ENCODE assay signal across 9 cellular contexts in the genomic region with DNA sequence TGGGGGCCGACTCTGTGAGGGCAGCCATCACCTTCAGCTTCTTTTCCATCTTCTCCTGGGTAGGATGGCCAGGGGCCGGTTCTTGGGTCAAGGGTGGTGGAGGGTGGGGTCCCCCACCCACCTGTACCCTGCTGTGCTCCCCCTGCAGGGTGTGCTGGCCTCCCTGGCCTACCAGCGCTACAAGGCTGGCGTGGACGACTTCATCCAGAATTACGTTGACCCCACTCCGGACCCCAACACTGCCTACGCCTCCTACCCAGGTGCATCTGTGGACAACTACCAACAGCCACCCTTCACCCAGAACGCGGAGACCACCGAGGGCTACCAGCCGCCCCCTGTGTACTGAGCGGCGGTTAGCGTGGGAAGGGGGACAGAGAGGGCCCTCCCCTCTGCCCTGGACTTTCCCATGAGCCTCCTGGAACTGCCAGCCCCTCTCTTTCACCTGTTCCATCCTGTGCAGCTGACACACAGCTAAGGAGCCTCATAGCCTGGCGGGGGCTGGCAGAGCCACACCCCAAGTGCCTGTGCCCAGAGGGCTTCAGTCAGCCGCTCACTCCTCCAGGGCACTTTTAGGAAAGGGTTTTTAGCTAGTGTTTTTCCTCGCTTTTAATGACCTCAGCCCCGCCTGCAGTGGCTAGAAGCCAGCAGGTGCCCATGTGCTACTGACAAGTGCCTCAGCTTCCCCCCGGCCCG. TPM values are rescaled to one million over a fixed set of nuclear protein-coding genes. Genes with fewer than 3 reads are reported as not detected.
DNase-seq lines count a peak whose midpoint lies in the region; ATAC-seq and TF ChIP-seq lines count a peak whose summit lies in the region.
"Not testable (repeated sequence)": the region's sequence is repeated elsewhere in the genome, so short reads cannot be mapped to it uniquely, and the experiment has no call there.
"Had no signal": no experiment of that assay in that cellular context is flagged by ENCODE, and none has a peak within 500 bp of the region (broad histone marks: within the 10 kb centered on the region; RNA-seq: fewer than 3 reads in every experiment).

No MANE protein-coding gene starts in this region.

- 73 to 81% methylated on average over 21 of the region's 21 CpGs for WGBS in upper lobe of left lung, 2 donors

- not testable (repeated sequence) for H3K9me3 ChIP-seq in SJSA1 (replicated peaks); gastrocnemius medialis; upper lobe of left lung

- H3K4me3 ChIP-seq in SJSA1, gastrocnemius medialis: not testable (repeated sequence)
- H3K4me3 ChIP-seq in dorsolateral prefrontal cortex (peak overlapping the region in 7 of 59 donors; percentile 2 to 23 (median 7)), upper lobe of left lung (peak overlapping the region in 2 of 4 donors; percentile 1 to 24)

- H3K36me3 Mint-ChIP-seq in activated T-helper 17 cell treated with anti-CD3 and anti-CD28 coated beads, Interleukin-2, amount 50 U/mL, for 72 hours (ENCODE audit: low read depth): peaks cover 59% of the 10 kb centered on the region
- H3K36me3 Mint-ChIP-seq in memory B cell: peaks cover 20% of the 10 kb centered on the region

- peaks cover 58% of the 10 kb centered on the region for H3K36me3 ChIP-seq in SJSA1
- H3K36me3 ChIP-seq in gastrocnemius medialis: peaks cover 0 to 15% of the 10 kb centered on the region in 2 donors
- peaks cover 0 to 31% (median 14%) of the 10 kb centered on the region in 4 donors for H3K36me3 ChIP-seq in upper lobe of left lung

- peak overlapping the region; percentile 66 for H3K4me3 Mint-ChIP-seq in activated T-helper 17 cell treated with anti-CD3 and anti-CD28 coated beads, Interleukin-2, amount 50 U/mL, for 72 hours
- H3K4me3 Mint-ChIP-seq in memory B cell: peak overlapping the region; percentile 85

- not testable (repeated sequence) for ATAC-seq in activated T-helper 17 cell treated with anti-CD3 and anti-CD28 coated beads, Interleukin-2, amount 50 U/mL, for 72 hours (replicated peaks); memory B cell (ENCODE audit: low read depth); gastrocnemius medialis; upper lobe of left lung (ENCODE audit: low FRiP score in 2 of 2)

- H3K4me1 Mint-ChIP-seq in activated T-helper 17 cell treated with anti-CD3 and anti-CD28 coated beads, Interleukin-2, amount 50 U/mL, for 72 hours: peaks cover 29% of the 10 kb centered on the region
- H3K4me1 Mint-ChIP-seq in memory B cell: peaks cover 69% of the 10 kb centered on the region

- peak overlapping the region; percentile 41; the same call in 1 of the 2 replicates for H3K27ac ChIP-seq in SJSA1
- H3K27ac ChIP-seq in dorsolateral prefrontal cortex: peak overlapping the region in 56 of 59 donors; percentile 38 to 98 (median 94)
- H3K27ac ChIP-seq in gastrocnemius medialis: peak overlapping the region; percentile 88 to 96 (median 94)
- peak overlapping the region; percentile 83 to 95 (median 92) for H3K27ac ChIP-seq in upper lobe of left lung

- H3K27ac Mint-ChIP-seq in activated T-helper 17 cell treated with anti-CD3 and anti-CD28 coated beads, Interleukin-2, amount 50 U/mL, for 72 hours: peak overlapping the region; percentile 57
- peak overlapping the region; percentile 99 for H3K27ac Mint-ChIP-seq in memory B cell

- H3K9me3 Mint-ChIP-seq in activated T-helper 17 cell treated with anti-CD3 and anti-CD28 coated beads, Interleukin-2, amount 50 U/mL, for 72 hours; memory B cell: not testable (repeated sequence)

- not testable (repeated sequence) for TF ChIP-seq CTCF in dorsolateral prefrontal cortex (IDR thresholded peaks at IDR 0.05 in 54 of 56, conservative IDR thresholded peaks at IDR 0.05 in 2 of 56; ENCODE audit: low read depth in 1 of 56, partially characterized antibody in 56 of 56); gastrocnemius medialis (IDR thresholded peaks at IDR 0.05 in 4 of 5, conservative IDR thresholded peaks at IDR 0.05 in 1 of 5); upper lobe of left lung (IDR thresholded peaks at IDR 0.05)

- H3K27me3 ChIP-seq in SJSA1 (replicated peaks); dorsolateral prefrontal cortex; gastrocnemius medialis; upper lobe of left lung: not testable (repeated sequence)

- DNase-seq in DMS 273 (lab: John Stamatoyannopoulos, UW; ENCODE audit: unreplicated experiment) (peak; percentile 52), NCI-H1105 treated with DMSO at 0.1 percent for 48 hours (lab: John Stamatoyannopoulos, UW) (peak; percentile 27), gastrocnemius medialis (peak in 1 of 2 donors; percentile 44)
- DNase-seq in SJSA1 (ENCODE audit: low read depth in 1 of 2, low spot score in 2 of 2); dorsolateral prefrontal cortex; memory B cell (ENCODE audit: low spot score in 2 of 2); upper lobe of left lung: not testable (repeated sequence)

- not testable (repeated sequence) for TF ChIP-seq EP300 in upper lobe of left lung (IDR thresholded peaks at IDR 0.05)

- intact Hi-C loops in dorsolateral prefrontal cortex (cut with DNase I): loop anchor here in 1 of 2 donors (5.0 to 10.0 kb wide), 2 partner anchors 44 to 147 kb away; a partner anchor contains a TSS
- intact Hi-C loops in gastrocnemius medialis (cut with DNase I; ENCODE audit: low total_unique reads): not testable (repeated sequence)

- H3K27me3 Mint-ChIP-seq in activated T-helper 17 cell treated with anti-CD3 and anti-CD28 coated beads, Interleukin-2, amount 50 U/mL, for 72 hours; memory B cell: not testable (repeated sequence)

- not testable (repeated sequence) for TF ChIP-seq POLR2A in gastrocnemius medialis (IDR thresholded peaks at IDR 0.05); upper lobe of left lung (IDR thresholded peaks at IDR 0.05)

- in situ Hi-C loops in gastrocnemius medialis (cut with MboI; ENCODE audit: low sequenced_read_pairs in 4 of 4): not testable (repeated sequence)

- H3K4me1 ChIP-seq in SJSA1 (replicated peaks) (peaks cover 38% of the 10 kb centered on the region), gastrocnemius medialis (peaks cover 54 to 73% of the 10 kb centered on the region in 2 donors), upper lobe of left lung (peaks cover 74 to 85% (median 79%) of the 10 kb centered on the region in 4 donors)

RNA-seq across cellular contexts. Expression of a gene that starts 3.4 kb away (rescaled TPM):
- total RNA-seq in SJSA1 (2014; rRNA removed; shearing (Covaris generic)): 23.7 and 25.3 TPM in 2 replicates
- 100 to 1,000 TPM in 1 of 2 donors, 10 to 100 TPM in 1; 90.4 to 118 TPM for total RNA-seq in activated T-helper 17 cell treated with anti-CD3 and anti-CD28 coated beads, Interleukin-2, amount 50 U/mL, for 72 hours
- total RNA-seq in dorsolateral prefrontal cortex: 100 to 1,000 TPM in 3 of 120 experiments, 10 to 100 TPM in 117; 19.6 to 122 (median 45.6) TPM
- total RNA-seq in gastrocnemius medialis: 100 to 1,000 TPM; 104 to 218 (median 163) TPM
- 100 to 1,000 TPM; 110 to 265 (median 179) TPM for total RNA-seq in upper lobe of left lung

RNA-seq across cellular contexts. Expression of a gene that starts 15.1 kb away (rescaled TPM):
- 305 and 456 TPM in 2 replicates for total RNA-seq in SJSA1 (2014; rRNA removed; shearing (Covaris generic))
- total RNA-seq in activated T-helper 17 cell treated with anti-CD3 and anti-CD28 coated beads, Interleukin-2, amount 50 U/mL, for 72 hours: 100 to 1,000 TPM; 149 to 181 TPM
- total RNA-seq in dorsolateral prefrontal cortex (1 to 10 TPM in 109 of 120 experiments, under 1 TPM in 11; 0.55 to 5.6 (median 1.9) TPM), gastrocnemius medialis (1 to 10 TPM in 1 of 4 donors, under 1 TPM in 3; 0.22 to 2.1 (median 0.60) TPM), upper lobe of left lung (10 to 100 TPM in 3 of 6 donors, 1 to 10 TPM in 3; 2.8 to 16.0 (median 9.0) TPM)

RNA-seq across cellular contexts. Expression of a gene that starts 15.4 kb away (rescaled TPM):
- 16.5 and 27.7 TPM in 2 replicates for total RNA-seq in SJSA1 (2014; rRNA removed; shearing (Covaris generic))
- total RNA-seq in activated T-helper 17 cell treated with anti-CD3 and anti-CD28 coated beads, Interleukin-2, amount 50 U/mL, for 72 hours: 10 to 100 TPM; 44.2 to 59.4 TPM
- total RNA-seq in dorsolateral prefrontal cortex (100 to 1,000 TPM in 13 of 120 experiments, 10 to 100 TPM in 107; 32.6 to 162 (median 68.4) TPM), gastrocnemius medialis (10 to 100 TPM; 11.7 to 14.3 (median 12.1) TPM), upper lobe of left lung (100 to 1,000 TPM in 1 of 6 donors, 10 to 100 TPM in 5; 30.5 to 265 (median 44.2) TPM)

RNA-seq across cellular contexts. Expression of a gene that starts 25.6 kb away (rescaled TPM):
- not detected in 2 replicates for total RNA-seq in SJSA1 (2014; rRNA removed; shearing (Covaris generic))
- under 1 TPM; 0.67 to 0.82 TPM for total RNA-seq in activated T-helper 17 cell treated with anti-CD3 and anti-CD28 coated beads, Interleukin-2, amount 50 U/mL, for 72 hours
- total RNA-seq in dorsolateral prefrontal cortex (1 to 10 TPM in 2 of 120 experiments, under 1 TPM in 9, not detected in 109; 0.18 to 1.9 (median 0.31) TPM), gastrocnemius medialis (not detected), upper lobe of left lung (1 to 10 TPM in 1 of 6 donors, under 1 TPM in 2, not detected in 3; 0.46 to 1.1 (median 0.54) TPM)
- total RNA-seq: epithelial cell of proximal tubule had no signal

RNA-seq across cellular contexts. Expression of a gene that starts 41.2 kb away (rescaled TPM):
- not detected in 2 replicates for total RNA-seq in SJSA1 (2014; rRNA removed; shearing (Covaris generic))
- 100 to 1,000 TPM; 126 to 250 TPM for total RNA-seq in activated T-helper 17 cell treated with anti-CD3 and anti-CD28 coated beads, Interleukin-2, amount 50 U/mL, for 72 hours
- 10 to 100 TPM in 18 of 120 experiments, 1 to 10 TPM in 101, under 1 TPM in 1; 0.90 to 20.9 (median 6.7) TPM for total RNA-seq in dorsolateral prefrontal cortex
- 1 to 10 TPM in 1 of 4 donors, under 1 TPM in 2, not detected in 1; 0.18 to 1.6 (median 0.65) TPM for total RNA-seq in gastrocnemius medialis
- total RNA-seq in upper lobe of left lung: 10 to 100 TPM; 10.8 to 65.0 (median 33.8) TPM

Comparison
In these comparisons a context has a peak if more than half of its experiments do, and no peak if none do; other contexts are left out.
1. H3K27ac ChIP-seq: peak in every context shown above with its lines; median percentile 94 in dorsolateral prefrontal cortex; 94 in gastrocnemius medialis; 92 in upper lobe of left lung; 41 in SJSA1.
2. RNA of a gene that starts 15.1 kb away (total RNA-seq): 305 to 456 TPM in SJSA1 and 149 to 181 TPM in activated T-helper 17 cell treated with anti-CD3 and anti-CD28 coated beads, Interleukin-2, amount 50 U/mL, for 72 hours; 2.8 to 16.0 TPM in upper lobe of left lung, 0.55 to 5.6 TPM in dorsolateral prefrontal cortex and 0.22 to 2.1 TPM in gastrocnemius medialis; every median in the first group is over 4 times any median in the second.